17 cellular contexts compared by ENCODE assay signal in genomic region chr4:99506781-99507180, GRCh38. TPM values are rescaled to one million over a fixed set of nuclear protein-coding genes. Genes with fewer than 3 reads are reported as not detected.
DNase-seq lines count a peak whose midpoint lies in the region; TF ChIP-seq lines count a peak whose summit lies in the region.
"Had no signal": no experiment of that assay in that cellular context is flagged by ENCODE, and none has a peak within 500 bp of the region (broad histone marks: within the 10 kb centered on the region; RNA-seq: fewer than 3 reads in every experiment).

No MANE protein-coding gene starts in this region.

- H3K4me2 ChIP-seq in mesenchymal stem cell (ENCODE audit: low read length, poor library complexity, severe bottlenecking): no peak overlapping the region

- no peak overlapping the region for H3K9ac ChIP-seq in mesenchymal stem cell (ENCODE audit: low read length)

- H3K18ac ChIP-seq in mesenchymal stem cell (ENCODE audit: low read depth in 1 of 2, low read length in 2 of 2): no peak overlapping the region

- H2BK120ac ChIP-seq in mesenchymal stem cell (ENCODE audit: low read depth, low read length): no peak overlapping the region

- TF ChIP-seq CTCF in fibroblast of mammary gland (conservative IDR thresholded peaks at IDR 0.05; ENCODE audit: control insufficient read depth, insufficient read depth, low read depth, low read length): no peak

- no peak overlapping the region for H4K8ac ChIP-seq in mesenchymal stem cell (ENCODE audit: low read length)

- no peak overlapping the region for H2AFZ ChIP-seq in mesenchymal stem cell (ENCODE audit: low read depth, low read length)

- no peak overlapping the region for H3K4ac ChIP-seq in mesenchymal stem cell (ENCODE audit: low read depth in 1 of 2, low read length in 2 of 2)

- DNase-seq in SHP77 treated with DMSO at 0.1 percent for 48 hours (lab: John Stamatoyannopoulos, UW) (peak; percentile 2), SHP77 (lab: John Stamatoyannopoulos, UW) (no peak), COR-L47 (lab: John Stamatoyannopoulos, UW) (peak; percentile 42), SJCRH30 (peak; percentile 6 to 18), fibroblast of mammary gland (ENCODE audit: low read depth) (peak; percentile 5), NCI-H2107 treated with DMSO at 0.1 percent for 48 hours (lab: John Stamatoyannopoulos, UW; ENCODE audit: unreplicated experiment) (no peak), mesenchymal stem cell (no peak)
- DNase-seq in stimulated activated CD4-positive, alpha-beta T cell treated with anti-CD3 and anti-CD28 coated beads, Interleukin-4, amount 100 ng/mL, for 24 hours: no peak
- DNase-seq: activated CD4-positive, alpha-beta T cell treated with anti-CD3 and anti-CD28 coated beads, Interleukin-2, amount 50 U/mL, for 1 hour; Calu3; caudate nucleus; MM.1S; stomach had no signal

- WGBS in mesenchymal stem cell: 48% methylated on average over 2 of the region's 2 CpGs

- H3K27me3 ChIP-seq in SJCRH30: no peaks in the 10 kb centered on the region
- H3K27me3 ChIP-seq in mesenchymal stem cell (ENCODE audit: control insufficient read depth in 1 of 2, insufficient read depth in 1 of 2, low read length in 2 of 2): no peaks in the 10 kb centered on the region
- H3K27me3 ChIP-seq: gastroesophageal sphincter, neutrophil had no signal

- H3K36me3 ChIP-seq in SJCRH30: no peaks in the 10 kb centered on the region
- H3K36me3 ChIP-seq in mesenchymal stem cell (ENCODE audit: control insufficient read depth in 1 of 2, insufficient read depth in 2 of 2, low read depth in 1 of 2, low read length in 2 of 2): no peaks in the 10 kb centered on the region
- H3K36me3 ChIP-seq: gastroesophageal sphincter, neutrophil, stomach had no signal

- no peak overlapping the region for H3K23ac ChIP-seq in mesenchymal stem cell (ENCODE audit: low read length in 2 of 2)

- no peaks in the 10 kb centered on the region for H3K9me3 ChIP-seq in SJCRH30 (replicated peaks)
- H3K9me3 ChIP-seq in mesenchymal stem cell (ENCODE audit: control insufficient read depth, low read length): no peaks in the 10 kb centered on the region
- H3K9me3 ChIP-seq: neutrophil had no signal

- no peaks in the 10 kb centered on the region for H3K79me1 ChIP-seq in mesenchymal stem cell (replicated peaks; ENCODE audit: low read length, poor library complexity, severe bottlenecking)

- H3K27ac ChIP-seq in SJCRH30 (no peak overlapping the region), mesenchymal stem cell (ENCODE audit: low read length, poor library complexity, severe bottlenecking) (no peak overlapping the region)
- H3K27ac ChIP-seq: gastroesophageal sphincter, neutrophil, stomach had no signal

- H2BK15ac ChIP-seq in mesenchymal stem cell (ENCODE audit: low read depth, poor library complexity, severe bottlenecking): no peak overlapping the region

- H3K4me3 ChIP-seq in SJCRH30 (no peak overlapping the region), fibroblast of mammary gland (ENCODE audit: control insufficient read depth, low read depth, low read length) (no peak overlapping the region), mesenchymal stem cell (ENCODE audit: insufficient read depth in 1 of 2, low read depth in 1 of 2, low read length in 2 of 2) (no peak overlapping the region)
- H3K4me3 ChIP-seq: gastroesophageal sphincter, stomach had no signal

- no peak overlapping the region for H2BK12ac ChIP-seq in mesenchymal stem cell (ENCODE audit: low read length in 2 of 2)

- H4K91ac ChIP-seq in mesenchymal stem cell (ENCODE audit: low read length): no peak overlapping the region

- H3K14ac ChIP-seq in mesenchymal stem cell (ENCODE audit: low read length in 2 of 2): no peak overlapping the region

- H2AK5ac ChIP-seq in mesenchymal stem cell (ENCODE audit: low read length, severe bottlenecking): no peak overlapping the region

- H3K4me1 ChIP-seq in SJCRH30 (peaks cover 8% of the 10 kb centered on the region; the same call in 1 of the 2 replicates), mesenchymal stem cell (ENCODE audit: control insufficient read depth, insufficient read depth, low read depth, low read length) (no peaks in the 10 kb centered on the region)
- H3K4me1 ChIP-seq: gastroesophageal sphincter, stomach had no signal

- no peak overlapping the region for H2BK5ac ChIP-seq in mesenchymal stem cell (ENCODE audit: low read depth, low read length, poor library complexity, severe bottlenecking)

RNA-seq across cellular contexts. Expression of gene C4orf17, which starts 4.0 kb away (rescaled TPM):
- not detected in 2 replicates for total RNA-seq in SJCRH30 (2014; rRNA removed; shearing (Covaris generic))
- polyA plus RNA-seq in mesenchymal stem cell (2013, experiment 1 of 2): not detected
- not detected for polyA plus RNA-seq in mesenchymal stem cell (2013, experiment 2 of 2)
- total RNA-seq: Calu3; gastroesophageal sphincter; mesenteric fat pad; stomach; T-helper 2 cell treated with Interferon-gamma antibody and Interleukin-4, amounts not matched to agents 100 ng/mL and 5 ng/mL, for 36 hours had no signal
- polyA plus RNA-seq: stomach had no signal

RNA-seq across cellular contexts. Expression of gene TRMT10A, which starts 57.1 kb away (rescaled TPM):
- 8.8 and 8.9 TPM in 2 replicates for total RNA-seq in SJCRH30 (2014; rRNA removed; shearing (Covaris generic))
- 5.4 TPM for polyA plus RNA-seq in mesenchymal stem cell (2013, experiment 1 of 2)
- polyA plus RNA-seq in mesenchymal stem cell (2013, experiment 2 of 2): 5.6 TPM

Comparison
In these comparisons a context has a peak if more than half of its experiments do, and no peak if none do; other contexts are left out.
1. DNase-seq: peak in SHP77 treated with DMSO at 0.1 percent for 48 hours (single experiment), COR-L47 (single experiment), SJCRH30 (2 of 2) and fibroblast of mammary gland (single experiment); none in SHP77 (0 of 2), NCI-H2107 treated with DMSO at 0.1 percent for 48 hours (single experiment), mesenchymal stem cell (single experiment) and stimulated activated CD4-positive, alpha-beta T cell treated with anti-CD3 and anti-CD28 coated beads, Interleukin-4, amount 100 ng/mL, for 24 hours (single experiment).